ENCODE assay signal across 10 cellular contexts in genomic region chr4:139619644-139620043, GRCh38. TPM values are rescaled to one million over a fixed set of nuclear protein-coding genes. Genes with fewer than 3 reads are reported as not detected.
A peak's percentile ranks its signal among the peaks of the same experiment; 100 is the strongest.
DNase-seq lines count a peak whose midpoint lies in the region; ATAC-seq and TF ChIP-seq lines count a peak whose summit lies in the region.
"Had no signal": no experiment of that assay in that cellular context is flagged by ENCODE, and none has a peak within 500 bp of the region (broad histone marks: within the 10 kb centered on the region; RNA-seq: fewer than 3 reads in every experiment).

No MANE protein-coding gene starts in this region.

- H3K27ac ChIP-seq in MM.1S (ENCODE audit: low read length): no peak overlapping the region
- H3K27ac ChIP-seq in sigmoid colon: no peak overlapping the region

- no peaks in the 10 kb centered on the region for H3K36me3 Mint-ChIP-seq in chondrocyte (ENCODE audit: low read depth)
- H3K36me3 Mint-ChIP-seq: CD4-positive, CD25-positive, alpha-beta regulatory T cell had no signal

- no peak for TF ChIP-seq POLR2A in sigmoid colon (IDR thresholded peaks at IDR 0.05)

- WGBS in sigmoid colon, 2 donors: 94 to 95% methylated on average over 5 of the region's 5 CpGs

- H3K27me3 Mint-ChIP-seq in chondrocyte (ENCODE audit: low read depth): no peaks in the 10 kb centered on the region

- no peaks in the 10 kb centered on the region for H3K4me1 Mint-ChIP-seq in chondrocyte (ENCODE audit: low read depth)

- no peaks in the 10 kb centered on the region for H3K9me3 Mint-ChIP-seq in chondrocyte (ENCODE audit: low read depth)
- H3K9me3 Mint-ChIP-seq: CD4-positive, CD25-positive, alpha-beta regulatory T cell had no signal

- H3K36me3 ChIP-seq in MM.1S (replicated peaks; ENCODE audit: insufficient read depth, low read length) (no peaks in the 10 kb centered on the region), sigmoid colon (no peaks in the 10 kb centered on the region)

- H3K4me3 Mint-ChIP-seq in chondrocyte (ENCODE audit: unreplicated experiment): no peak overlapping the region
- H3K4me3 Mint-ChIP-seq: CD4-positive, CD25-positive, alpha-beta regulatory T cell had no signal

- ATAC-seq in GM21529 (IDR thresholded peaks at IDR 0.05; ENCODE audit: unreplicated experiment) (peak; percentile 70), GM18909 (IDR thresholded peaks at IDR 0.05; ENCODE audit: poor library complexity, unreplicated experiment) (no peak)

- H3K27ac Mint-ChIP-seq in chondrocyte (ENCODE audit: unreplicated experiment): no peak overlapping the region
- H3K27ac Mint-ChIP-seq: CD4-positive, CD25-positive, alpha-beta regulatory T cell had no signal

- peak; percentile 19 for DNase-seq in NCI-H2029 (lab: John Stamatoyannopoulos, UW)
- DNase-seq in NCI-H2029 treated with DMSO at 0.1 percent for 48 hours (lab: John Stamatoyannopoulos, UW): no peak
- peak; percentile 36 for DNase-seq in MM.1S
- DNase-seq in chondrocyte (ENCODE audit: low spot score): no peak
- no peak for DNase-seq in sigmoid colon
- DNase-seq in amniotic stem cell (lab: John Stamatoyannopoulos, UW): no peak
- DNase-seq: right cardiac atrium had no signal

- no peaks in the 10 kb centered on the region for H3K27me3 ChIP-seq in MM.1S (replicated peaks; ENCODE audit: insufficient read depth, low read length)
- no peaks in the 10 kb centered on the region for H3K27me3 ChIP-seq in sigmoid colon

- intact Hi-C loops in sigmoid colon (cut with DNase I): no loop called here

- no peak for TF ChIP-seq EP300 in sigmoid colon (IDR thresholded peaks at IDR 0.05)

- no peak overlapping the region for H3K9ac ChIP-seq in MM.1S (ENCODE audit: low read length)

- no peaks in the 10 kb centered on the region for H3K79me2 ChIP-seq in MM.1S (ENCODE audit: low read length)

- TF ChIP-seq CTCF in MM.1S (IDR thresholded peaks at IDR 0.05; ENCODE audit: low read length) (peak; percentile 57), chondrocyte (IDR thresholded peaks at IDR 0.05) (peak; percentile 73), sigmoid colon (IDR thresholded peaks at IDR 0.05) (peak in 3 of 4 experiments; percentile 11 to 24 (median 19))

- no peaks in the 10 kb centered on the region for H3F3A ChIP-seq in MM.1S (ENCODE audit: insufficient read depth, low read length)

- no peak overlapping the region for H3K4me2 ChIP-seq in MM.1S (ENCODE audit: low read depth, low read length)

- no peak overlapping the region for H3K4me3 ChIP-seq in MM.1S (ENCODE audit: low read length)
- H3K4me3 ChIP-seq in sigmoid colon: no peak overlapping the region

- no peaks in the 10 kb centered on the region for H4K20me1 ChIP-seq in MM.1S (ENCODE audit: insufficient read depth, low read length)

- no peaks in the 10 kb centered on the region for H3K9me3 ChIP-seq in MM.1S (replicated peaks; ENCODE audit: insufficient read depth, low read length)
- no peaks in the 10 kb centered on the region for H3K9me3 ChIP-seq in sigmoid colon

- H2AFZ ChIP-seq in MM.1S (ENCODE audit: low read length): no peak overlapping the region

- no peaks in the 10 kb centered on the region for H3K4me1 ChIP-seq in MM.1S (ENCODE audit: low read length)
- H3K4me1 ChIP-seq in sigmoid colon: no peaks in the 10 kb centered on the region

- H3K9me2 ChIP-seq in MM.1S (replicated peaks; ENCODE audit: insufficient read depth, low read length): no peaks in the 10 kb centered on the region

RNA-seq across cellular contexts. Expression of gene MGST2, which starts 46.0 kb away (rescaled TPM):
- total RNA-seq in chondrocyte: 21.4 to 36.0 TPM (median 23.7 TPM) in 3 replicates
- total RNA-seq in sigmoid colon: 10 to 100 TPM; 30.8 to 48.2 (median 42.3) TPM
- polyA plus RNA-seq in sigmoid colon: 100 to 1,000 TPM in 1 of 3 donors, 10 to 100 TPM in 2; 70.9 to 143 (median 84.8) TPM

Comparison
In these comparisons a context has a peak if more than half of its experiments do, and no peak if none do; other contexts are left out.
1. DNase-seq: peak in NCI-H2029 (single experiment) and MM.1S (single experiment); none in NCI-H2029 treated with DMSO at 0.1 percent for 48 hours (single experiment), chondrocyte (single experiment), sigmoid colon (single experiment) and amniotic stem cell (single experiment).
2. CTCF ChIP-seq: peak in every context shown above with its lines; median percentile 73 in chondrocyte; 57 in MM.1S; 19 in sigmoid colon.